15 cellular contexts compared by ENCODE assay signal in genomic region chr18:22471546-22472131, GRCh38. TPM values are rescaled to one million over a fixed set of nuclear protein-coding genes. Genes with fewer than 3 reads are reported as not detected.
DNase-seq lines count a peak whose midpoint lies in the region; ATAC-seq and TF ChIP-seq lines count a peak whose summit lies in the region.
"Had no signal": no experiment of that assay in that cellular context is flagged by ENCODE, and none has a peak within 500 bp of the region (broad histone marks: within the 10 kb centered on the region; RNA-seq: fewer than 3 reads in every experiment).

No MANE protein-coding gene starts in this region.

- H3K9me3 ChIP-seq in stomach = no peaks in the 10 kb centered on the region

- H3K4me3 Mint-ChIP-seq in MCF 10A (ENCODE audit: unreplicated experiment) = no peak overlapping the region
- H3K4me3 Mint-ChIP-seq: activated CD4-positive, alpha-beta memory T cell treated with anti-CD3 and anti-CD28 coated beads, Interleukin-2, amount 10 ng/mL, durations not matched to agents 7 days and 5 days; T-helper 17 cell had no signal

- WGBS in stomach, 5 donors = 12 to 43% (median 30%) methylated on average over 8 of the region's 8 CpGs

- H3K9me3 Mint-ChIP-seq in MCF 10A (ENCODE audit: unreplicated experiment) = peaks cover 6% of the 10 kb centered on the region
- H3K9me3 Mint-ChIP-seq: activated CD4-positive, alpha-beta memory T cell treated with anti-CD3 and anti-CD28 coated beads, Interleukin-2, amount 10 ng/mL, durations not matched to agents 7 days and 5 days had no signal

- POLR2A ChIA-PET in MCF 10A (lab: Yijun Ruan, JAX) = no interaction called here

- H3K36me3 ChIP-seq in stomach = no peaks in the 10 kb centered on the region
- H3K36me3 ChIP-seq in H7 (replicated peaks; ENCODE audit: control insufficient read depth, insufficient read depth, low read length) = no peaks in the 10 kb centered on the region

- no peak overlapping the region for H3K27ac Mint-ChIP-seq in MCF 10A (ENCODE audit: low read depth, unreplicated experiment)
- H3K27ac Mint-ChIP-seq: activated CD4-positive, alpha-beta memory T cell treated with anti-CD3 and anti-CD28 coated beads, Interleukin-2, amount 10 ng/mL, durations not matched to agents 7 days and 5 days; T-helper 17 cell had no signal

- H3K27me3 Mint-ChIP-seq in MCF 10A (ENCODE audit: insufficient read depth, unreplicated experiment) = no peaks in the 10 kb centered on the region
- H3K27me3 Mint-ChIP-seq: activated CD4-positive, alpha-beta memory T cell treated with anti-CD3 and anti-CD28 coated beads, Interleukin-2, amount 10 ng/mL, durations not matched to agents 7 days and 5 days; T-helper 17 cell had no signal

- no peak for TF ChIP-seq CTCF in stomach (IDR thresholded peaks at IDR 0.05)
- TF ChIP-seq CTCF in MCF 10A (IDR thresholded peaks at IDR 0.05; ENCODE audit: unreplicated experiment) = no peak

- peaks cover 21% of the 10 kb centered on the region for H3K4me1 Mint-ChIP-seq in MCF 10A (ENCODE audit: insufficient read depth, unreplicated experiment)
- H3K4me1 Mint-ChIP-seq: activated CD4-positive, alpha-beta memory T cell treated with anti-CD3 and anti-CD28 coated beads, Interleukin-2, amount 10 ng/mL, durations not matched to agents 7 days and 5 days; T-helper 17 cell had no signal

- no peak for ATAC-seq in HG02938 (IDR thresholded peaks at IDR 0.05; ENCODE audit: unreplicated experiment)
- ATAC-seq in GM21367 (IDR thresholded peaks at IDR 0.05; ENCODE audit: unreplicated experiment) = no peak
- ATAC-seq: T-helper 17 cell had no signal

- peak overlapping the region; percentile 62 to 74 (median 67) for H3K27ac ChIP-seq in stomach

- intact Hi-C loops in stomach (cut with DNase I; ENCODE audit: low total_unique reads) = no loop called here
- intact Hi-C loops in MCF 10A (cut with micrococcal nuclease) = no loop called here

- peaks cover 29 to 55% (median 40%) of the 10 kb centered on the region in 4 donors for H3K4me1 ChIP-seq in stomach

- TF ChIP-seq EP300 in stomach (IDR thresholded peaks at IDR 0.05) = no peak

- DNase-seq in GM04504 (ENCODE audit: low read depth) (peak; percentile 24), dedifferentiated amniotic fluid mesenchymal stem cell (ENCODE audit: extremely low spot score) (peak; percentile 27), iris pigment epithelial cell (ENCODE audit: low read depth) (peak; percentile 35), stomach (peak; percentile 71), MCF 10A (ENCODE audit: unreplicated experiment) (no peak), H7 (no peak)
- DNase-seq: activated CD4-positive, alpha-beta memory T cell treated with anti-CD3 and anti-CD28 coated beads, Interleukin-2, amount 10 ng/mL, durations not matched to agents 7 days and 5 days; activated naive CD4-positive, alpha-beta T cell; hypothalamus; NCI-H2029 treated with DMSO at 0.1 percent for 48 hours; stimulated activated CD4-positive, alpha-beta T cell treated with anti-CD3 and anti-CD28 coated beads, Interleukin-12 subunit alpha, Interleukin-12 subunit beta, amount 100 ng/mL, for 4 hours; T-helper 17 cell had no signal

- H3K36me3 Mint-ChIP-seq in MCF 10A (ENCODE audit: insufficient read depth, unreplicated experiment) = no peaks in the 10 kb centered on the region

- BruUV-seq in MCF 10A (replicated peaks; lab: Mats Ljungman, UMichigan) = no TSS peak

- CTCF ChIA-PET in MCF 10A (lab: Yijun Ruan, JAX) = interaction anchor here (0.6 to 1.4 kb wide), 2 partner anchors 17 to 574 kb away, joined by 4 read pairs; no protein-coding TSS in a partner anchor

- no peak overlapping the region for H3K4me3 ChIP-seq in stomach
- H3K4me3 ChIP-seq in H7 (ENCODE audit: insufficient read depth, low read depth, low read length) = no peak overlapping the region

- H3K27me3 ChIP-seq in stomach = no peaks in the 10 kb centered on the region
- no peaks in the 10 kb centered on the region for H3K27me3 ChIP-seq in H7 (ENCODE audit: control insufficient read depth, insufficient read depth, low read length)

- no peak for TF ChIP-seq POLR2A in stomach (IDR thresholded peaks at IDR 0.05)

RNA-seq across cellular contexts. Expression of gene CTAGE1, which starts 53.9 kb away (rescaled TPM):
- total RNA-seq in stomach (not detected), MCF 10A (2022) (not detected in 2 replicates)
- not detected for polyA plus RNA-seq in stomach
- 0.04 TPM in 1 of 2 replicates, not detected in the other for total RNA-seq in H7 (2014; rRNA removed; shearing (Covaris generic))
- total RNA-seq: activated CD4-positive, alpha-beta memory T cell treated with anti-CD3 and anti-CD28 coated beads, Interleukin-2, amount 10 ng/mL, durations not matched to agents 7 days and 5 days; H4; T-helper 17 cell had no signal

Comparison
In these comparisons a context has a peak if more than half of its experiments do, and no peak if none do; other contexts are left out.
1. DNase-seq: peak in GM04504 (single experiment), dedifferentiated amniotic fluid mesenchymal stem cell (single experiment), iris pigment epithelial cell (single experiment) and stomach (single experiment); none in MCF 10A (single experiment) and H7 (single experiment).